Comparison of ENCODE assay signal across 25 cellular contexts in the genomic region with DNA sequence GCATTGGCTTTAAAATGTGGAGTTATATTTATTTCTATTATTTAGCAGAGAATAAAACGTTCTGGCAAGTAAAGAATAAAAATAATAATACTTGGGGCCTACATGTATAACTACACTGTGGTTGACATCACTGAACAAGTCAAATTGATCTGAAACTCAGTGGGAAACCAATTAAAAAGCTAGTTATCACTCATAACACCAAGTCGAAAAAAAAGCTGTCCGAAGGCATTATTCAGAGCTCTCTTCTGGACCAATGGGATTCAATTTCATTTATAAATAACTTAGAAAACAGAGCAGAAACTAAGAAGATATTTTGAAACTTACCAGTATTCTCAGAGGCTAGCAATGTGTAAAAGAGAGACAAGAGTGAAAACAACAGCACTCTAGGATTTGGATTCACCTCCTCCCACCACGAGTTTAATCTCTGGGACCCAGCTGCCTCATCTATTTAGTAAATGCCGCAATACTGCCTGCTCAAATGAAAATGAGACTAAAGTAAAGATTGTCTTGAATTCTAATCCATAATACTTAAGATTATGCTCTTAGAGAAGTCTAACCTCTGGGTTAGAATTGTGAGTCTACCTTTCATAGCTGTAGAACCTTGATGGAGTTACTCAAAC.
"Had no signal": no experiment of that assay in that cellular context is flagged by ENCODE, and none has a peak within 500 bp of the region (broad histone marks: within the 10 kb centered on the region; RNA-seq: fewer than 3 reads in every experiment).

No MANE protein-coding gene starts in this region.

- ATAC-seq: activated CD4-positive, alpha-beta T cell treated with anti-CD3 and anti-CD28 coated beads for 36 hours; activated CD4-positive, CD25-positive, alpha-beta regulatory T cell treated with anti-CD3 and anti-CD28 coated beads, Interleukin-2, amount 50 U/mL, for 24 hours; activated naive CD8-positive, alpha-beta T cell treated with anti-CD3 and anti-CD28 coated beads, Interleukin-2, amount 50 U/mL, for 24 hours; activated T-cell treated with anti-CD3 and anti-CD28 coated beads, Interleukin-2, amount 50 U/mL, for 4 hours; WTC11 had no signal

- DNase-seq: activated CD4-positive, alpha-beta memory T cell treated with anti-CD3 and anti-CD28 coated beads for 36 hours; activated CD4-positive, alpha-beta T cell treated with anti-CD3 and anti-CD28 coated beads for 36 hours; activated CD4-positive, alpha-beta T cell treated with anti-CD3 and anti-CD28 coated beads, Interleukin-2, amount 50 U/mL, for 1 hour; activated CD8-positive, alpha-beta memory T cell treated with anti-CD3 and anti-CD28 coated beads, Interleukin-2, amount 50 U/mL, for 4 hours; activated naive CD4-positive, alpha-beta T cell treated with anti-CD3 and anti-CD28 coated beads, Interleukin-2, amount 10 ng/mL, durations not matched to agents 7 days and 5 days; activated naive CD8-positive, alpha-beta T cell treated with anti-CD3 and anti-CD28 coated beads, Interleukin-2, amount 50 U/mL, for 24 hours; activated T-cell treated with anti-CD3 and anti-CD28 coated beads for 4 hours; activated T-cell treated with anti-CD3 and anti-CD28 coated beads, Interleukin-2, amount 50 U/mL, for 4 hours; anterior cingulate cortex; caudate nucleus; cerebellar nuclear complex; NCI-H1092 treated with DMSO at 0.1 percent for 48 hours; NCI-H146; NCI-H187; NCI-H2029 treated with DMSO at 0.1 percent for 48 hours; NCI-H2107; NCI-H2171; NCI-H510A; NCI-H526; NCI-H748 treated with DMSO at 0.1 percent for 48 hours; Right ventricle myocardium superior; T1000 had no signal

- H3K4me3 ChIP-seq: SK-N-MC had no signal

- H3K27ac ChIP-seq: SK-N-MC had no signal
